In the genomic region with DNA sequence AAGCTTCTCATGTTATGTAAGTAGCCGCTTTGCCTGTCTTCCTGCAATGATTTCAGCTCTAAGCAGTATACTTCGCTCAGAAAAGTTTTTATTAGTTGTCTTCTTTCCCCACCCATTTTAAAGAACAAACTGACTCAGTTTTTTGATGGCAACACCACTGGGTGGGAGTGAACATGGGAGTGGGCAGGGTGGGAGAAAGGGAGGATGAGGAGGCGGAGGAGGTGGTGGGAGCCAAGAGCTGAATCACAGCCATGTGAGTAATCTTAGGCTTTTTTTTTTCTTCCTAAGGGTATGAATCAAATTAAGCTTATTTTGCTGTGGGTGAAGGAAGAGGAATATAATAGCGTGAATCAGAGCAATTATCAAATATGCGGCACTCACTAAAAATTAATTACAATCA, we compare ENCODE assay signal across 9 cellular contexts.
A peak's percentile ranks its signal among the peaks of the same experiment; 100 is the strongest.
DNase-seq lines count a peak whose midpoint lies in the region; ATAC-seq and TF ChIP-seq lines count a peak whose summit lies in the region.
"Had no signal": no experiment of that assay in that cellular context is flagged by ENCODE, and none has a peak within 500 bp of the region (broad histone marks: within the 10 kb centered on the region; RNA-seq: fewer than 3 reads in every experiment).

No MANE protein-coding gene starts in this region.

- H3K4me2 ChIP-seq in smooth muscle cell: peak overlapping the region; percentile 45
- no peak overlapping the region for H3K4me2 ChIP-seq in mesendoderm (ENCODE audit: low read length)

- no peak overlapping the region for H4K5ac ChIP-seq in mesendoderm (ENCODE audit: low read length)

- H2AK5ac ChIP-seq in mesendoderm (ENCODE audit: low read length): no peak overlapping the region

- ATAC-seq in RWPE2 (ENCODE audit: low read depth): peak; percentile 38

- H3K79me2 ChIP-seq in smooth muscle cell (ENCODE audit: low read depth) (peaks cover 77% of the 10 kb centered on the region), mesendoderm (ENCODE audit: control insufficient read depth, insufficient read depth, low read length) (peaks cover 29% of the 10 kb centered on the region)

- no peak overlapping the region for H3K56ac ChIP-seq in mesendoderm (ENCODE audit: low read length)

- DNase-seq in activated CD4-positive, alpha-beta T cell treated with anti-CD3 and anti-CD28 coated beads for 4 hours: peak; percentile 40 to 47
- no peak for DNase-seq in activated CD4-positive, alpha-beta T cell treated with anti-CD3 and anti-CD28 coated beads, Interleukin-2, amount 50 U/mL, for 48 hours
- DNase-seq in RWPE2 (ENCODE audit: low spot score) (no peak), esophagus squamous epithelium (lab: John Stamatoyannopoulos, UW) (no peak), smooth muscle cell (lab: John Stamatoyannopoulos, UW; ENCODE audit: unreplicated experiment) (no peak), mesendoderm (no peak), cerebellum (ENCODE audit: low spot score) (no peak), NCI-H2227 (lab: John Stamatoyannopoulos, UW; ENCODE audit: unreplicated experiment) (no peak)
- DNase-seq: NCI-H1092 treated with DMSO at 0.1 percent for 48 hours had no signal

- no peak overlapping the region for H4K8ac ChIP-seq in mesendoderm (ENCODE audit: low read depth, low read length)

- no peak overlapping the region for H2BK5ac ChIP-seq in mesendoderm (ENCODE audit: low read length)

- H3F3A ChIP-seq in smooth muscle cell (ENCODE audit: low read depth): no peaks in the 10 kb centered on the region

- H3K27ac ChIP-seq in RWPE2 (ENCODE audit: poor library complexity, severe bottlenecking) (peak overlapping the region; percentile 97), esophagus squamous epithelium (peak overlapping the region; percentile 43 to 88 (median 74)), smooth muscle cell (ENCODE audit: low read depth) (peak overlapping the region; percentile 85), mesendoderm (ENCODE audit: low read depth, low read length) (no peak overlapping the region)

- TF ChIP-seq CTCF in RWPE2 (IDR thresholded peaks at IDR 0.05; ENCODE audit: poor library complexity, severe bottlenecking): no peak
- no peak for TF ChIP-seq CTCF in esophagus squamous epithelium (IDR thresholded peaks at IDR 0.05)
- no peak for TF ChIP-seq CTCF in smooth muscle cell (IDR thresholded peaks at IDR 0.05; ENCODE audit: borderline replicate concordance, insufficient read depth, poor library complexity, severe bottlenecking)

- H3K23ac ChIP-seq in mesendoderm (ENCODE audit: low read length): no peak overlapping the region

- TF ChIP-seq POLR2A in esophagus squamous epithelium (IDR thresholded peaks at IDR 0.05): no peak

- H3K79me1 ChIP-seq in mesendoderm (ENCODE audit: low read length): no peaks in the 10 kb centered on the region

- no peak overlapping the region for H2BK15ac ChIP-seq in mesendoderm (replicated peaks; ENCODE audit: low read depth)

- WGBS in esophagus squamous epithelium, 2 donors: 21 to 50% methylated on average over 5 of the region's 5 CpGs
- WGBS in smooth muscle cell (ENCODE audit: low lambda C conversion rate): 41% methylated on average over 5 of the region's 5 CpGs
- WGBS in mesendoderm (ENCODE audit: extremely low coverage, insufficient coverage, low lambda C conversion rate): no CpG with 5 or more reads among the region's 5 CpGs

- H2AFZ ChIP-seq in smooth muscle cell (ENCODE audit: low read depth): no peak overlapping the region

- H3K9me3 ChIP-seq in RWPE2 (ENCODE audit: severe bottlenecking) (no peaks in the 10 kb centered on the region), esophagus squamous epithelium (no peaks in the 10 kb centered on the region), smooth muscle cell (replicated peaks; ENCODE audit: low read depth) (no peaks in the 10 kb centered on the region)

- H3K4ac ChIP-seq in mesendoderm (ENCODE audit: low read depth, low read length): no peak overlapping the region

- H3K9ac ChIP-seq in smooth muscle cell (ENCODE audit: low read depth): peak overlapping the region; percentile 65
- H3K9ac ChIP-seq in mesendoderm (ENCODE audit: low read length): no peak overlapping the region

- peak overlapping the region; percentile 12 for H3K4me3 ChIP-seq in RWPE2 (ENCODE audit: severe bottlenecking)
- H3K4me3 ChIP-seq in esophagus squamous epithelium: no peak overlapping the region
- no peak overlapping the region for H3K4me3 ChIP-seq in smooth muscle cell
- H3K4me3 ChIP-seq in mesendoderm (ENCODE audit: low read length): no peak overlapping the region

- peaks cover 9% of the 10 kb centered on the region for H3K36me3 ChIP-seq in RWPE2 (ENCODE audit: low read depth)
- no peaks in the 10 kb centered on the region for H3K36me3 ChIP-seq in esophagus squamous epithelium
- no peaks in the 10 kb centered on the region for H3K36me3 ChIP-seq in smooth muscle cell (ENCODE audit: low read depth)
- H3K36me3 ChIP-seq in mesendoderm (ENCODE audit: control insufficient read depth, insufficient read depth, low read length): no peaks in the 10 kb centered on the region

- H3K4me1 ChIP-seq in RWPE2 (ENCODE audit: insufficient read depth, poor library complexity, severe bottlenecking) (peaks cover 66% of the 10 kb centered on the region), esophagus squamous epithelium (peaks cover 0 to 96% (median 7%) of the 10 kb centered on the region in 3 donors), smooth muscle cell (ENCODE audit: low read depth) (peaks cover 15% of the 10 kb centered on the region), mesendoderm (ENCODE audit: control insufficient read depth, low read depth, low read length) (no peaks in the 10 kb centered on the region)

- no peaks in the 10 kb centered on the region for H3K27me3 ChIP-seq in RWPE2 (ENCODE audit: insufficient read depth, poor library complexity, severe bottlenecking)
- no peaks in the 10 kb centered on the region for H3K27me3 ChIP-seq in esophagus squamous epithelium
- no peaks in the 10 kb centered on the region for H3K27me3 ChIP-seq in smooth muscle cell (ENCODE audit: low read depth)
- no peaks in the 10 kb centered on the region for H3K27me3 ChIP-seq in mesendoderm (ENCODE audit: insufficient read depth, low read length, poor library complexity)

- no peak overlapping the region for H2BK120ac ChIP-seq in mesendoderm (ENCODE audit: low read depth, low read length)

- intact Hi-C loops in esophagus squamous epithelium (cut with DNase I): no loop called here

- H4K20me1 ChIP-seq in smooth muscle cell (ENCODE audit: low read depth): no peaks in the 10 kb centered on the region

- H3K18ac ChIP-seq in mesendoderm (ENCODE audit: low read length): no peak overlapping the region

Comparison
In these comparisons a context has a peak if more than half of its experiments do, and no peak if none do; other contexts are left out.
1. DNase-seq: peak in activated CD4-positive, alpha-beta T cell treated with anti-CD3 and anti-CD28 coated beads for 4 hours (2 of 2); none in activated CD4-positive, alpha-beta T cell treated with anti-CD3 and anti-CD28 coated beads, Interleukin-2, amount 50 U/mL, for 48 hours (0 of 2), RWPE2 (single experiment), esophagus squamous epithelium (single experiment), smooth muscle cell (single experiment), mesendoderm (single experiment), cerebellum (single experiment) and NCI-H2227 (single experiment).